8 cellular contexts compared by ENCODE assay signal in the genomic region with DNA sequence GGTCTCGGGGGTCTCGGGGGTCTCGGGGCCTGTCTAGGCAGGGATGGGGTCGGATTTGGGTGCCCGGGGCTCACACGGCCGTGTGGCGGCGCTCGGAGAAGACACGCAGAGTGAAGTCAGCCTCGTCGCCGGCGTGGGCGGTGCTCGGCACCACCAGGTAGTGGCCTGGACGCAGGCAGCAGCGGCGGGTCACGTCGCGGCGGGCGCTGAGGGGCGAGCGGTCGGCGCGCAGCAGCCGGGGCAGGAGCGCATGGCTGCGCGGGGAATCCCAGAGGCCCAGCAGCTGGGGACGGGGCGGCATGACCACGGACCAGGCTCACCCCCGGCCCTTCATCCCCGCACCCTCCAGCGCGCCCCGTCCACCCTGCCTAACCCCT. TPM values are rescaled to one million over a fixed set of nuclear protein-coding genes. Genes with fewer than 3 reads are reported as not detected.
DNase-seq lines count a peak whose midpoint lies in the region; ATAC-seq, FAIRE-seq and TF ChIP-seq lines count a peak whose summit lies in the region.

No MANE protein-coding gene starts in this region.

- no peak overlapping the region for H3K14ac ChIP-seq in IMR-90 (replicated peaks; ENCODE audit: low read depth, low read length)

- H3K36me3 ChIP-seq in BJ (ENCODE audit: control insufficient read depth, insufficient read depth, low read length), result peaks cover 14% of the 10 kb centered on the region
- peaks cover 10% of the 10 kb centered on the region for H3K36me3 ChIP-seq in IMR-90 (ENCODE audit: control insufficient read depth, insufficient read depth, low read length)
- peaks cover 11% of the 10 kb centered on the region for H3K36me3 ChIP-seq in neutrophil
- H3K36me3 ChIP-seq in aorta (ENCODE audit: control insufficient read depth in 1 of 2, insufficient read depth in 2 of 2, low read length in 1 of 2), result peaks cover 0 to 2% of the 10 kb centered on the region in 2 donors

- H3K9me3 ChIP-seq in IMR-90 (ENCODE audit: control insufficient read depth, insufficient read depth, low read length) (no peaks in the 10 kb centered on the region), neutrophil (no peaks in the 10 kb centered on the region), aorta (ENCODE audit: control insufficient read depth, low read length) (no peaks in the 10 kb centered on the region)

- ATAC-seq in IMR-90 (ENCODE audit: low read depth) (peak; percentile 8), aorta (ENCODE audit: low FRiP score) (peak; percentile 3), HG02759 (IDR thresholded peaks at IDR 0.05; ENCODE audit: unreplicated experiment) (no peak)

- H3K4me3 ChIP-seq in BJ (ENCODE audit: low read depth, low read length), result peak overlapping the region; percentile 37
- peak overlapping the region; percentile 47 for H3K4me3 ChIP-seq in IMR-90 (ENCODE audit: insufficient read depth, low read depth, low read length)
- peak overlapping the region; percentile 61 for H3K4me3 ChIP-seq in epithelial cell of proximal tubule (ENCODE audit: low read depth, low read length)
- peak overlapping the region; percentile 27 to 56 for H3K4me3 ChIP-seq in neutrophil (ENCODE audit: low read depth in 1 of 2, low read length in 1 of 2)
- no peak overlapping the region for H3K4me3 ChIP-seq in aorta (ENCODE audit: low read length in 2 of 2)

- H3K9me3 Mint-ChIP-seq in activated CD4-positive, alpha-beta memory T cell treated with anti-CD3 and anti-CD28 coated beads, Interleukin-2, amount 10 ng/mL, durations not matched to agents 7 days and 5 days, result no peaks in the 10 kb centered on the region

- H4K5ac ChIP-seq in IMR-90 (ENCODE audit: low read depth, low read length), result peak overlapping the region; percentile 30; the same call in 1 of the 2 replicates

- 2% methylated on average over 12 of the region's 42 CpGs; no CpG with 5 or more reads in 1 of the 2 experiments for WGBS in IMR-90 (ENCODE audit: extremely low coverage in 2 of 2, insufficient read length in 1 of 2), 2 experiments
- 2% methylated on average over 36 to 42 of the region's 42 CpGs for WGBS in aorta, 2 donors

- peak overlapping the region; percentile 63 for H3K4me3 Mint-ChIP-seq in activated CD4-positive, alpha-beta memory T cell treated with anti-CD3 and anti-CD28 coated beads, Interleukin-2, amount 10 ng/mL, durations not matched to agents 7 days and 5 days

- intact Hi-C loops in IMR-90 (cut with micrococcal nuclease), result no loop called here
- intact Hi-C loops in aorta (cut with DNase I), result loop anchor here in 1 of 2 donors (10.0 kb wide), 1 partner anchor 341 kb away; no protein-coding TSS in a partner anchor

- no peak overlapping the region for H2BK5ac ChIP-seq in IMR-90 (ENCODE audit: low read depth, low read length, poor library complexity, severe bottlenecking)

- H3K4me2 ChIP-seq in IMR-90 (ENCODE audit: low read depth, low read length), result peak overlapping the region; percentile 68

- no peak overlapping the region for H2BK120ac ChIP-seq in IMR-90 (ENCODE audit: low read depth, low read length)

- H4K20me1 ChIP-seq in IMR-90 (ENCODE audit: insufficient read depth, low read length), result peaks cover 23% of the 10 kb centered on the region

- H3K4me1 Mint-ChIP-seq in activated CD4-positive, alpha-beta memory T cell treated with anti-CD3 and anti-CD28 coated beads, Interleukin-2, amount 10 ng/mL, durations not matched to agents 7 days and 5 days, result peaks cover 62% of the 10 kb centered on the region

- H2AFZ ChIP-seq in IMR-90 (replicated peaks; ENCODE audit: low read length, poor library complexity), result peak overlapping the region; percentile 89

- H3K27me3 Mint-ChIP-seq in activated CD4-positive, alpha-beta memory T cell treated with anti-CD3 and anti-CD28 coated beads, Interleukin-2, amount 10 ng/mL, durations not matched to agents 7 days and 5 days, result peaks cover 4% of the 10 kb centered on the region

- dilution Hi-C loops in IMR-90 (cut with HindIII; ENCODE audit: low sequenced_read_pairs, unreplicated experiment), result no loop called here

- TF ChIP-seq CTCF in BJ (IDR thresholded peaks at IDR 0.05; ENCODE audit: insufficient read depth, low read depth, low read length), result no peak
- TF ChIP-seq CTCF in IMR-90 (conservative IDR thresholded peaks at IDR 0.05; ENCODE audit: low read depth, low read length), result no peak
- no peak for TF ChIP-seq CTCF in epithelial cell of proximal tubule (conservative IDR thresholded peaks at IDR 0.05; ENCODE audit: low read depth, low read length)
- TF ChIP-seq CTCF in neutrophil (IDR thresholded peaks at IDR 0.05), result no peak

- peaks cover 17% of the 10 kb centered on the region for H3K36me3 Mint-ChIP-seq in activated CD4-positive, alpha-beta memory T cell treated with anti-CD3 and anti-CD28 coated beads, Interleukin-2, amount 10 ng/mL, durations not matched to agents 7 days and 5 days (ENCODE audit: low read depth)

- peaks cover 0 to 8% of the 10 kb centered on the region in 2 experiments; a peak in 1 of 4 replicates for H3K79me1 ChIP-seq in IMR-90 (ENCODE audit: low read depth in 1 of 2, low read length in 2 of 2)

- in situ Hi-C loops in IMR-90 (cut with MboI; ENCODE audit: low sequenced_read_pairs), result loop anchor here (25.0 kb wide), 1 partner anchor 176 kb away; a partner anchor contains a TSS

- no peak overlapping the region for H2AK9ac ChIP-seq in IMR-90 (replicated peaks; ENCODE audit: low read depth, low read length, poor library complexity)

- H3K9ac ChIP-seq in IMR-90 (ENCODE audit: low read depth, low read length), result no peak overlapping the region

- no peak overlapping the region for H3K23ac ChIP-seq in IMR-90 (ENCODE audit: low read depth, low read length)

- H2BK20ac ChIP-seq in IMR-90 (ENCODE audit: low read depth, low read length), result no peak overlapping the region

- CTCF ChIA-PET in BJ (lab: Yijun Ruan, JAX) (no interaction called here), IMR-90 (lab: Yijun Ruan, JAX) (no interaction called here)
- CTCF ChIA-PET in activated CD4-positive, alpha-beta memory T cell treated with anti-CD3 and anti-CD28 coated beads, Interleukin-2, amount 10 ng/mL, durations not matched to agents 7 days and 5 days (lab: Charles Lee), result no interaction called here

- H3K27ac Mint-ChIP-seq in activated CD4-positive, alpha-beta memory T cell treated with anti-CD3 and anti-CD28 coated beads, Interleukin-2, amount 10 ng/mL, durations not matched to agents 7 days and 5 days, result no peak overlapping the region

- TF ChIP-seq RAD21 in IMR-90 (IDR thresholded peaks at IDR 0.05; ENCODE audit: low read length), result no peak

- H3K27me3 ChIP-seq in BJ (ENCODE audit: control insufficient read depth, insufficient read depth, low read length), result no peaks in the 10 kb centered on the region
- no peaks in the 10 kb centered on the region for H3K27me3 ChIP-seq in IMR-90 (ENCODE audit: control insufficient read depth, insufficient read depth, low read length)
- peaks cover 40% of the 10 kb centered on the region for H3K27me3 ChIP-seq in neutrophil
- H3K27me3 ChIP-seq in aorta (ENCODE audit: control insufficient read depth in 1 of 2, insufficient read depth in 2 of 2, low read length in 1 of 2), result no peaks in the 10 kb centered on the region

- H3K27ac ChIP-seq in IMR-90 (ENCODE audit: insufficient read depth, low read length) (no peak overlapping the region), neutrophil (no peak overlapping the region), aorta (ENCODE audit: low read depth in 1 of 2, low read length in 2 of 2) (no peak overlapping the region)

- FAIRE-seq in urothelium cell line (lab: Jason Lieb, UNC), result no peak

- H3K9me1 ChIP-seq in IMR-90 (ENCODE audit: insufficient read depth, low read length), result 0 out of 2 replicates have a peak, but pooled peaks cover 3% of the 10 kb centered on the region

- H4K8ac ChIP-seq in IMR-90 (ENCODE audit: low read depth in 2 of 2, low read length in 2 of 2), result no peak overlapping the region

- no peak for TF ChIP-seq POLR2A in IMR-90 (IDR thresholded peaks at IDR 0.05; ENCODE audit: low read depth, low read length)

- peaks cover 13% of the 10 kb centered on the region for H3K4me1 ChIP-seq in IMR-90 (ENCODE audit: control insufficient read depth, insufficient read depth, low read length)
- H3K4me1 ChIP-seq in neutrophil (ENCODE audit: control insufficient read depth in 1 of 2, insufficient read depth in 1 of 2, low read depth in 1 of 2, low read length in 1 of 2), result peaks cover 24 to 37% of the 10 kb centered on the region in 2 experiments
- no peaks in the 10 kb centered on the region for H3K4me1 ChIP-seq in aorta (ENCODE audit: control insufficient read depth in 1 of 2, insufficient read depth in 2 of 2, low read length in 2 of 2)

- no peak overlapping the region for H2BK15ac ChIP-seq in IMR-90 (ENCODE audit: low read depth, low read length)

- H4K91ac ChIP-seq in IMR-90 (ENCODE audit: insufficient read depth, low read depth, low read length), result no peak overlapping the region

- BruUV-seq in IMR-90 (replicated peaks; lab: Mats Ljungman, UMichigan), result no TSS peak

- POLR2A ChIA-PET in BJ (lab: Charles Lee) (no interaction called here), IMR-90 (lab: Charles Lee; ENCODE audit: unreplicated experiment) (no interaction called here)
- POLR2A ChIA-PET in activated CD4-positive, alpha-beta memory T cell treated with anti-CD3 and anti-CD28 coated beads, Interleukin-2, amount 10 ng/mL, durations not matched to agents 7 days and 5 days (lab: Charles Lee), result interaction anchor here (1.3 to 2.6 kb wide), 3 partner anchors 33 to 106 kb away, joined by 4 to 11 read pairs (median 5); no protein-coding TSS in a partner anchor

- no peak overlapping the region; the same call in 1 of the 2 replicates for H3K4ac ChIP-seq in IMR-90 (ENCODE audit: low read depth, low read length)

- H3K18ac ChIP-seq in IMR-90 (ENCODE audit: low read depth, low read length), result no peak overlapping the region

- DNase-seq in BJ (ENCODE audit: low read depth), result no peak
- no peak for DNase-seq in IMR-90
- DNase-seq in activated CD4-positive, alpha-beta memory T cell treated with anti-CD3 and anti-CD28 coated beads, Interleukin-2, amount 10 ng/mL, durations not matched to agents 7 days and 5 days, result peak; percentile 65
- no peak for DNase-seq in epithelial cell of proximal tubule (ENCODE audit: low read depth)
- DNase-seq in aorta, result peak; percentile 68 to 89
- no peak for DNase-seq in urothelium cell line (ENCODE audit: low spot score)

- H3K56ac ChIP-seq in IMR-90 (ENCODE audit: extremely low read depth, insufficient read depth, low read length), result no peak overlapping the region

- H2AK5ac ChIP-seq in IMR-90 (ENCODE audit: low read depth, low read length), result no peak overlapping the region; the same call in 1 of the 2 replicates

RNA-seq across cellular contexts. Expression of a gene that starts 8.2 kb away (rescaled TPM):
- polyA plus RNA-seq in BJ (2011; rRNA removed) (0.34 and 0.75 TPM in 2 replicates), IMR-90 (2012; rRNA removed) (0.97 and 0.99 TPM in 2 replicates), aorta (1 to 10 TPM; 1.0 to 4.5 TPM)
- polyA minus RNA-seq in BJ (2011; rRNA and poly(A)+ RNA removed), result not detected in 2 replicates
- total RNA-seq in IMR-90 (2012; rRNA removed) (0.18 TPM in 1 of 2 replicates, not detected in the other), epithelial cell of proximal tubule (0.51 and 7.3 TPM in 2 replicates), aorta (1 to 10 TPM; 1.9 to 2.8 TPM)
- 0.27 and 0.67 TPM in 2 replicates for polyA plus RNA-seq in IMR-90 (2012; cell fraction: cytosol; rRNA removed)
- 8.4 and 12.7 TPM in 2 replicates for polyA plus RNA-seq in IMR-90 (2012; cell fraction: nucleus; rRNA removed; ENCODE audit: low replicate concordance)
- 10 to 100 TPM; 22.9 to 24.9 TPM for total RNA-seq in activated CD4-positive, alpha-beta memory T cell treated with anti-CD3 and anti-CD28 coated beads, Interleukin-2, amount 10 ng/mL, durations not matched to agents 7 days and 5 days

RNA-seq across cellular contexts. Expression of a gene that starts 37.3 kb away (rescaled TPM):
- not detected in 2 replicates for polyA plus RNA-seq in BJ (2011; rRNA removed)
- not detected in 2 replicates for polyA minus RNA-seq in BJ (2011; rRNA and poly(A)+ RNA removed)
- not detected in 2 replicates for total RNA-seq in IMR-90 (2012; rRNA removed)
- polyA plus RNA-seq in IMR-90 (2012; rRNA removed), result not detected in 2 replicates
- polyA plus RNA-seq in IMR-90 (2012; cell fraction: cytosol; rRNA removed), result not detected in 2 replicates
- polyA plus RNA-seq in IMR-90 (2012; cell fraction: nucleus; rRNA removed; ENCODE audit: low replicate concordance), result not detected in 2 replicates
- total RNA-seq in activated CD4-positive, alpha-beta memory T cell treated with anti-CD3 and anti-CD28 coated beads, Interleukin-2, amount 10 ng/mL, durations not matched to agents 7 days and 5 days, result not detected
- not detected in 2 replicates for total RNA-seq in epithelial cell of proximal tubule
- not detected for total RNA-seq in aorta
- polyA plus RNA-seq in aorta, result not detected

RNA-seq across cellular contexts. Expression of a gene that starts 53.0 kb away (rescaled TPM):
- polyA plus RNA-seq in BJ (2011; rRNA removed) (not detected in 2 replicates), IMR-90 (2012; rRNA removed) (not detected in 2 replicates), aorta (not detected)
- not detected in 2 replicates for polyA minus RNA-seq in BJ (2011; rRNA and poly(A)+ RNA removed)
- total RNA-seq in IMR-90 (2012; rRNA removed) (not detected in 2 replicates), epithelial cell of proximal tubule (4.4 TPM in 1 of 2 replicates, not detected in the other), aorta (not detected)
- polyA plus RNA-seq in IMR-90 (2012; cell fraction: cytosol; rRNA removed), result not detected in 2 replicates
- polyA plus RNA-seq in IMR-90 (2012; cell fraction: nucleus; rRNA removed; ENCODE audit: low replicate concordance), result not detected in 2 replicates
- not detected for total RNA-seq in activated CD4-positive, alpha-beta memory T cell treated with anti-CD3 and anti-CD28 coated beads, Interleukin-2, amount 10 ng/mL, durations not matched to agents 7 days and 5 days

Comparison
In these comparisons a context has a peak if more than half of its experiments do, and no peak if none do; other contexts are left out.
1. DNase-seq: peak in activated CD4-positive, alpha-beta memory T cell treated with anti-CD3 and anti-CD28 coated beads, Interleukin-2, amount 10 ng/mL, durations not matched to agents 7 days and 5 days (single experiment) and aorta (2 of 2); none in BJ (single experiment), IMR-90 (single experiment), epithelial cell of proximal tubule (single experiment) and urothelium cell line (single experiment).
2. H3K4me3 ChIP-seq: peak in BJ (single experiment), IMR-90 (single experiment), epithelial cell of proximal tubule (single experiment) and neutrophil (2 of 2); none in aorta (0 of 2).